ENCODE assay signal across 8 cellular contexts in the genomic region with DNA sequence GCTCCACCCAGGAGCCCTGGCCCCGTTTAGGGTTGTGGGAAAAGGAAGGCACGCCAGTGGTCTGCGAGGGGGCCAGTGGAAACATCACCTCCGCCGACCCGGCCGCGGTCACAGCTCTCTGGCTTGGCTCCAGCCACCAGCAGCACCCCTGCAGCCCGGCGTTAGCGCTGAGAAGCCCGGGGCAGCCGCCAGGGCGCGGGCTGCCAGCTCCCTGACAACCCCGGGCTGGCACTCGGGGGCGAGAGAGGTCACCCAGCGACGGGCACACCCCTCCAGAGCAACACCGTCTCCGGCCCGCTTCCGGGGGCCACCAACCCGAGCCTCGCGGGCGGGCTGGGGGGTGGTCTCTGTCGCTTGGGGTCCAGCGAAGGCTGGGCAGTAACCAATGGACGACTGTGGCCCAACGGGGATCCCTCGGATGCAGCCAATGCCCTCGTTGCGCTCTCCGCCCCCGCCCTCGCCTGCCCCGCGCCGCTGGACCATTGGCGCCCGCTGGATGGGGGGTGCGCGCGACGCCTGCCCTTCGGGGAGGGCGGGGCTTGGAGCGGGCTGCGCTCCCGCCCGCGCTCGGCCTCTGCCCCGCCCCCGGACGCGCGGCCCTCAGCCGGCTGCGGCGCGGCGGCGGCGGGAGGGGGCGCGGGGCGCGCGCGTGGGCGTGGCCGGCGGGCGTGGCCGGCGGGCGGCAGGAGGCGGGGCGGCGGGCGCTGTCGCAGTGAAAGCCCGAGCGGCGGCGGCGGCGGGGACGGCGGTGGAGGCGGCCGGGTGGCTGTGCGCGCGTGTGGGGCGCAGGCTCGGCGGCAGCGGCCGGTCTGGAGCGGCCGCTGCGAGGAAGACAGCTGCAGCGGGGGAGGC. TPM values are rescaled to one million over a fixed set of nuclear protein-coding genes. Genes with fewer than 3 reads are reported as not detected.
DNase-seq lines count a peak whose midpoint lies in the region; ATAC-seq lines count a peak whose summit lies in the region.

A gene (plus strand): TSS at position 712 of the 852 bp plus-strand sequence. CDS start 1,007 bp downstream, outside the sequence.

- peak within 1 kb of the TSS in 1 of 2 donors; percentile 71 for H3K4me3 ChIP-seq in CD4-positive, alpha-beta memory T cell (ENCODE audit: low read length in 2 of 2)
- peak within 1 kb of the TSS; percentile 66 to 68 for H3K4me3 ChIP-seq in mucosa of rectum (ENCODE audit: low read length in 2 of 2)

- POLR2A ChIA-PET in CD4-positive, alpha-beta memory T cell (lab: Charles Lee; ENCODE audit: partially characterized antibody) = interaction anchor here (0.5 to 10.7 kb wide), 22 partner anchors 7 to 510 kb away, joined by 3 to 151 read pairs (median 6); a partner anchor contains a TSS

- H3K27me3 ChIP-seq in CD4-positive, alpha-beta memory T cell (ENCODE audit: insufficient read depth, low read length) = no peaks in the 10 kb centered on the region
- peaks cover 28 to 31% of the 10 kb centered on the region in 2 donors for H3K27me3 ChIP-seq in mucosa of rectum (ENCODE audit: control insufficient read depth in 2 of 2, insufficient read depth in 2 of 2, low read length in 2 of 2)

- peak; percentile 77 to 87 (median 85) for DNase-seq in CD4-positive, alpha-beta memory T cell
- DNase-seq in HUDEP-2 (lab: John Stamatoyannopoulos, UW; ENCODE audit: unreplicated experiment in 76 of 76) (peak in 68 of 76 experiments; percentile 20 to 90 (median 64)), OCI-M1 (lab: John Stamatoyannopoulos, UW) (peak; percentile 79)
- DNase-seq in activated T-cell treated with anti-CD3 and anti-CD28 coated beads, Interleukin-2, amount 50 U/mL, for 24 hours = peak; percentile 87
- DNase-seq in stimulated activated CD8-positive, alpha-beta memory T cell treated with anti-CD3 and anti-CD28 coated beads, Interleukin-4, amount 100 ng/mL, for 48 hours = peak; percentile 79

- H3K27ac ChIP-seq in CD4-positive, alpha-beta memory T cell (ENCODE audit: low read depth, low read length) = peak within 1 kb of the TSS; percentile 65
- H3K27ac ChIP-seq in mucosa of rectum (ENCODE audit: low read depth in 2 of 2, low read length in 2 of 2) = peak within 1 kb of the TSS; percentile 52 to 63

- H3K36me3 ChIP-seq in CD4-positive, alpha-beta memory T cell (ENCODE audit: insufficient read depth, low read length) = no peaks in the 10 kb centered on the region
- no peaks in the 10 kb centered on the region for H3K36me3 ChIP-seq in mucosa of rectum (ENCODE audit: control insufficient read depth in 2 of 2, insufficient read depth in 2 of 2, low read length in 2 of 2)

- H3K4me1 ChIP-seq in CD4-positive, alpha-beta memory T cell (ENCODE audit: insufficient read depth, low read length) = peaks cover 58% of the 10 kb centered on the region
- H3K4me1 ChIP-seq in mucosa of rectum (ENCODE audit: control insufficient read depth in 2 of 2, insufficient read depth in 2 of 2, low read length in 2 of 2) = peaks cover 8 to 16% of the 10 kb centered on the region in 2 donors

- no peaks in the 10 kb centered on the region for H3K9me3 Mint-ChIP-seq in CD4-positive, alpha-beta memory T cell
- H3K9me3 Mint-ChIP-seq in activated T-cell treated with anti-CD3 and anti-CD28 coated beads, Interleukin-2, amount 50 U/mL, for 24 hours = no peaks in the 10 kb centered on the region

- peak; percentile 58 for ATAC-seq in GM19455 (IDR thresholded peaks at IDR 0.05; ENCODE audit: unreplicated experiment)
- ATAC-seq in esophagus mucosa = peak; percentile 86

- H3K4me1 Mint-ChIP-seq in CD4-positive, alpha-beta memory T cell = peaks cover 47 to 53% (median 49%) of the 10 kb centered on the region in 4 donors
- H3K4me1 Mint-ChIP-seq in activated T-cell treated with anti-CD3 and anti-CD28 coated beads, Interleukin-2, amount 50 U/mL, for 24 hours (ENCODE audit: low read depth) = peaks cover 52% of the 10 kb centered on the region

- no peaks in the 10 kb centered on the region for H3K27me3 Mint-ChIP-seq in CD4-positive, alpha-beta memory T cell
- peaks cover 33% of the 10 kb centered on the region for H3K27me3 Mint-ChIP-seq in activated T-cell treated with anti-CD3 and anti-CD28 coated beads, Interleukin-2, amount 50 U/mL, for 24 hours

- H3K27ac Mint-ChIP-seq in CD4-positive, alpha-beta memory T cell = peak within 1 kb of the TSS; percentile 43 to 86 (median 75)
- H3K27ac Mint-ChIP-seq in activated T-cell treated with anti-CD3 and anti-CD28 coated beads, Interleukin-2, amount 50 U/mL, for 24 hours = peak within 1 kb of the TSS; percentile 3

- CTCF ChIA-PET in CD4-positive, alpha-beta memory T cell (lab: Charles Lee; ENCODE audit: partially characterized antibody) = interaction anchor here (1.2 to 10.3 kb wide), 2 partner anchors 60 to 181 kb away, joined by 3 to 218 read pairs; a partner anchor contains a TSS

- peak within 1 kb of the TSS; percentile 64 to 85 (median 78) for H3K4me3 Mint-ChIP-seq in CD4-positive, alpha-beta memory T cell
- peak within 1 kb of the TSS; percentile 67 for H3K4me3 Mint-ChIP-seq in activated T-cell treated with anti-CD3 and anti-CD28 coated beads, Interleukin-2, amount 50 U/mL, for 24 hours

- intact Hi-C loops in CD4-positive, alpha-beta memory T cell (cut with micrococcal nuclease) = loop anchor here (1.0 to 5.0 kb wide), 4 partner anchors 8 to 381 kb away; a partner anchor contains a TSS

- H3K36me3 Mint-ChIP-seq in CD4-positive, alpha-beta memory T cell = peaks cover 0 to 7% of the 10 kb centered on the region in 2 donors
- H3K36me3 Mint-ChIP-seq in activated T-cell treated with anti-CD3 and anti-CD28 coated beads, Interleukin-2, amount 50 U/mL, for 24 hours (ENCODE audit: low read depth) = no peaks in the 10 kb centered on the region

- peak within 1 kb of the TSS; percentile 48 to 63 for H3K9ac ChIP-seq in mucosa of rectum (ENCODE audit: low read depth in 1 of 2, low read length in 2 of 2)

- no peaks in the 10 kb centered on the region for H3K9me3 ChIP-seq in CD4-positive, alpha-beta memory T cell (ENCODE audit: control insufficient read depth in 1 of 2, low read length in 2 of 2)
- no peaks in the 10 kb centered on the region for H3K9me3 ChIP-seq in mucosa of rectum (ENCODE audit: control insufficient read depth in 2 of 2, low read length in 2 of 2)

RNA-seq across cellular contexts. Expression of the gene that starts here (rescaled TPM):
- 10 to 100 TPM; 42.6 to 45.1 TPM for total RNA-seq in CD4-positive, alpha-beta memory T cell
- polyA plus RNA-seq in CD4-positive, alpha-beta memory T cell = 10 to 100 TPM in 1 of 2 donors, 1 to 10 TPM in 1; 3.6 to 10.4 TPM
- 2.6 TPM for total RNA-seq in esophagus mucosa

Comparison
In these comparisons a context has a peak if more than half of its experiments do, and no peak if none do; other contexts are left out.
1. RNA of the gene that starts here (total RNA-seq): 42.6 to 45.1 TPM in CD4-positive, alpha-beta memory T cell; 2.6 TPM in esophagus mucosa (single experiment); every median in the first group is over 10 times any median in the second.
2. Peak in every context shown above with its lines, with median percentiles within 50 percentile points of each other: DNase-seq.